ENCODE assay signal across 8 cellular contexts in the genomic region with DNA sequence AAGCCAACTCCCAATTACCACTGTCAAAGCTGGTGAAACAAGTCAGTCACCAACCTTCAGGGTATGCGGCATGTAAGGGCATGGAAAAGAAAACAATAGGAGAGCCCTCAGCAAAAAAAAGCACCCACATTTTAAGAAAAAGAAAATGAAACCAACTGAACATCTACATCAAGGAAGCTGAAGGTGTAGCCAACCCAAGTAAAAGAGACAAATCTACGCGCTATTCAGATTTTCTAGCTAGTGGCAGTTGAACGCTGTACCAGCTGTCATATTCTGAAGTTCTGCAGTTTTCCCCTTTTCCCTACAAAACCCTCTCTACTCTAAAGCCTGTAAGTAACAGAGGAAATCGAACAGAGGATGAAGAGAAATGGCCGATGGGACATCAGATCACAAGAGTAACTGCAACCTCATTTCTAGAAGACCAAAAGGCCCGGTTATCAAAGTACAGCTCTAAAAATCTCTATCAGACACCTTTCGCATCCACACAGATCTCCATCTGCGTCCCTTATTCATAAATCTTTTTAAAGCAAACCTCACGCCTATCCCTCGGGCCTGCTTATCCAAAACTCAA. TPM values are rescaled to one million over a fixed set of nuclear protein-coding genes. Genes with fewer than 3 reads are reported as not detected.
DNase-seq lines count a peak whose midpoint lies in the region; ATAC-seq and TF ChIP-seq lines count a peak whose summit lies in the region.

No MANE protein-coding gene starts in this region.

- H3K27ac ChIP-seq in right atrium auricular region: peak overlapping the region; percentile 86 to 93

- CTCF ChIA-PET in T-cell (lab: Charles Lee): interaction anchor here (0.6 to 1.8 kb wide), 9 partner anchors 9 to 153 kb away, joined by 3 to 17 read pairs (median 3); no protein-coding TSS in a partner anchor

- peak overlapping the region; percentile 97 to 100 (median 98) for H3K4me3 Mint-ChIP-seq in T-cell

- no peaks in the 10 kb centered on the region for H3K27me3 ChIP-seq in right atrium auricular region

- no peaks in the 10 kb centered on the region for H3K36me3 ChIP-seq in right atrium auricular region

- H3K27me3 Mint-ChIP-seq in T-cell: no peaks in the 10 kb centered on the region

- intact Hi-C loops in Right ventricle myocardium superior (cut with DNase I): no loop called here

- peaks cover 73 to 78% (median 73%) of the 10 kb centered on the region in 3 donors for H3K4me1 Mint-ChIP-seq in T-cell

- H3K4me1 ChIP-seq in right atrium auricular region: peaks cover 0 to 56% of the 10 kb centered on the region in 2 donors

- ATAC-seq in Right ventricle myocardium superior (ENCODE audit: poor library complexity): no peak
- no peak for ATAC-seq in T-cell (replicated peaks in 1 of 4)
- no peak for ATAC-seq in HG03378 (IDR thresholded peaks at IDR 0.05; ENCODE audit: unreplicated experiment)
- ATAC-seq in GM21360 (IDR thresholded peaks at IDR 0.05; ENCODE audit: unreplicated experiment): no peak

- POLR2A ChIA-PET in T-cell (lab: Charles Lee): interaction anchor here (0.5 to 0.7 kb wide), 6 partner anchors 8 to 369 kb away, joined by 3 to 5 read pairs (median 3); no protein-coding TSS in a partner anchor

- DNase-seq in right atrium auricular region (ENCODE audit: low spot score) (no peak), Right ventricle myocardium superior (no peak), T-cell (peak in 3 of 34 experiments; percentile 3 to 30 (median 23)), fibroblast of mammary gland (ENCODE audit: low read depth) (no peak), pons (ENCODE audit: low spot score) (peak; percentile 56), GOT3 (lab: John Stamatoyannopoulos, UW) (no peak)

- H3K4me3 ChIP-seq in right atrium auricular region (peak overlapping the region; percentile 77 to 96), fibroblast of mammary gland (ENCODE audit: control insufficient read depth, low read depth, low read length) (peak overlapping the region; percentile 86)

- no peaks in the 10 kb centered on the region for H3K9me3 Mint-ChIP-seq in T-cell

- TF ChIP-seq CTCF in right atrium auricular region (IDR thresholded peaks at IDR 0.05): no peak
- no peak for TF ChIP-seq CTCF in fibroblast of mammary gland (conservative IDR thresholded peaks at IDR 0.05; ENCODE audit: control insufficient read depth, insufficient read depth, low read depth, low read length)

- H3K36me3 Mint-ChIP-seq in T-cell: no peaks in the 10 kb centered on the region

- H3K9me3 ChIP-seq in right atrium auricular region: no peaks in the 10 kb centered on the region

- peak overlapping the region; percentile 91 to 94 for H3K27ac Mint-ChIP-seq in T-cell

RNA-seq across cellular contexts. Expression of a gene that starts 1.4 kb away (rescaled TPM):
- total RNA-seq in right atrium auricular region (10 to 100 TPM; 78.6 to 91.2 TPM), Right ventricle myocardium superior (43.7 TPM), T-cell (100 to 1,000 TPM; 153 to 214 (median 176) TPM)
